Comparison of ENCODE assay signal across 1 cellular context in the genomic region with DNA sequence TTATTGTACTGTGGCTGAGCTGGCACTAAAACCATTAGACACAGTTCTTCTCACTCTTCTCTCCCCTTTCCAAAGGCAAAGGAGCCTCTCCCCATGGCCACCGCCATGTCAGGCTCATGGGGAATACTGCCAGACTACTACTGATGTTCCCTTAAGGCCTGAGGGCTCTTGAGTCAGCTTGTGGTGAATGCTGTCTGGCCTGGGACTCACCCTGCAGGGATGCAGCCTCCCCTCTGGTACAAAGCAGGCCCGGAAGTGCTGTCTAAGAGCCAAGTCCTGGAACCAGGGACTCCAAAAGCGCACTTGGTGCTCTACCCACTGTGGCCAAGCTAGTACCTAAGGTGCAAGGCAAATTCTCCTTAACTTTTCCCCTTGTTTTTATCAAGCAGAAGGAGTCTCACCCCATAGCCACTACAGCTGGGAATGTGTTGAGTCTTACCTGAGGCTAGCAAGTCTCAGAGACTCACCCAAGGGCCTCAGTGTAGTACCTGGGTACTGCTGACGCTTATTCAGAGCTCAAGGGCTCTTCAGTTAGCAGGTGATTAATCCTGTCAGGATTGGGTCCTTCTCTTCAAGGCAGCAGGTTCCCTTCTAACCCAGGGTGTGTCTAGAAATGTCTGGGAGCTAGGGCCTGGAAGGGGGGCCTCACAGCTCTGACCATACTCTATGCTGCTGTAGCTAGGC.
TF ChIP-seq lines count a peak whose summit lies in the region.

No MANE protein-coding gene starts in this region.

TF ChIP-seq in H1, 55 proteins besides CTCF, POLR2A, EP300 and RAD21:
- TF ChIP-seq POLR2AphosphoS5 (IDR thresholded peaks at IDR 0.05; ENCODE audit: low read depth, low read length) (no peak), KDM4A (IDR thresholded peaks at IDR 0.05; ENCODE audit: low read depth, low read length, severe bottlenecking) (no peak), GTF2F1 (IDR thresholded peaks at IDR 0.05; ENCODE audit: borderline replicate concordance, low read depth, low read length) (no peak), SP4 (IDR thresholded peaks at IDR 0.05; ENCODE audit: low read length) (no peak), SAP30 (IDR thresholded peaks at IDR 0.05; ENCODE audit: insufficient read depth, insufficient replicate concordance, low read length) (no peak), CREB1 (IDR thresholded peaks at IDR 0.05) (no peak), KDM1A (IDR thresholded peaks at IDR 0.05; ENCODE audit: borderline replicate concordance, low read length) (no peak), TEAD4 (IDR thresholded peaks at IDR 0.05; ENCODE audit: low read depth, low read length) (no peak), JUND (IDR thresholded peaks at IDR 0.05; ENCODE audit: low read length) (no peak)
- TF ChIP-seq, protein P1, sequence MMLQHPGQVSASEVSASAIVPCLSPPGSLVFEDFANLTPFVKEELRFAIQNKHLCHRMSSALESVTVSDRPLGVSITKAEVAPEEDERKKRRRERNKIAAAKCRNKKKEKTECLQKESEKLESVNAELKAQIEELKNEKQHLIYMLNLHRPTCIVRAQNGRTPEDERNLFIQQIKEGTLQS (IDR thresholded peaks at IDR 0.05; ENCODE audit: insufficient read depth, low read depth, low read length) = no peak
